1 cellular context compared by ENCODE assay signal in genomic region chr11:1422481-1422880, GRCh38.
TF ChIP-seq lines count a peak whose summit lies in the region.

No MANE protein-coding gene starts in this region.

TF ChIP-seq in HepG2, 621 proteins besides CTCF, POLR2A, EP300 and RAD21:
- TF ChIP-seq REST (IDR thresholded peaks at IDR 0.05; ENCODE audit: borderline replicate concordance in 1 of 2, low read depth in 1 of 2, low read length in 2 of 2) (peak; percentile 91 to 93), STAT5B (CRISPR knock-in tag; IDR thresholded peaks at IDR 0.05) (0 out of 2 replicates have a peak, but pooled peaks have one; percentile 24), SIN3B (IDR thresholded peaks at IDR 0.05; ENCODE audit: low read length) (no peak), MIER2 (CRISPR knock-in tag; IDR thresholded peaks at IDR 0.05) (peak; percentile 94), SRY (CRISPR knock-in tag; IDR thresholded peaks at IDR 0.05) (no peak), ZNF263 (CRISPR knock-in tag; IDR thresholded peaks at IDR 0.05) (0 out of 2 replicates have a peak, but pooled peaks have one; percentile 34), CREM (IDR thresholded peaks at IDR 0.05) (no peak), CREM (CRISPR knock-in tag; IDR thresholded peaks at IDR 0.05) (no peak), ZFP82 (CRISPR knock-in tag; IDR thresholded peaks at IDR 0.05; ENCODE audit: borderline replicate concordance) (no peak), SALL1 (CRISPR knock-in tag; IDR thresholded peaks at IDR 0.05) (peak; percentile 46; the same call in 1 of the 2 replicates), STAG1 (CRISPR knock-in tag; IDR thresholded peaks at IDR 0.05) (peak; percentile 43; the same call in 1 of the 2 replicates), ZFP62 (CRISPR knock-in tag; IDR thresholded peaks at IDR 0.05) (no peak), AGO1 (IDR thresholded peaks at IDR 0.05; ENCODE audit: low read depth, low read length, poor library complexity, severe bottlenecking) (no peak), GATAD1 (CRISPR knock-in tag; IDR thresholded peaks at IDR 0.05) (0 out of 2 replicates have a peak, but pooled peaks have one; percentile 25), NFKB2 (CRISPR knock-in tag; IDR thresholded peaks at IDR 0.05; ENCODE audit: borderline replicate concordance) (0 out of 2 replicates have a peak, but pooled peaks have one; percentile 40)
